17 cellular contexts compared by ENCODE assay signal in genomic region chr2:34401186-34401585, GRCh38.
DNase-seq lines count a peak whose midpoint lies in the region; ATAC-seq, FAIRE-seq and TF ChIP-seq lines count a peak whose summit lies in the region.
"Had no signal": no experiment of that assay in that cellular context is flagged by ENCODE, and none has a peak within 500 bp of the region (broad histone marks: within the 10 kb centered on the region; RNA-seq: fewer than 3 reads in every experiment).

No MANE protein-coding gene starts in this region.

- no peak for FAIRE-seq in astrocyte (lab: Jason Lieb, UNC)
- no peak for FAIRE-seq in HepG2 (lab: Jason Lieb, UNC)
- FAIRE-seq: GM12892, K562 had no signal

- H4K20me1 ChIP-seq in astrocyte (ENCODE audit: insufficient read depth, low read length) (no peaks in the 10 kb centered on the region), HepG2 (ENCODE audit: insufficient read depth, low read length) (no peaks in the 10 kb centered on the region)

- intact Hi-C loops in HepG2 (cut with micrococcal nuclease; ENCODE audit: unreplicated experiment), result no loop called here

- no peak for TF ChIP-seq CTCF in GM12865 (IDR thresholded peaks at IDR 0.05; ENCODE audit: insufficient read depth, low read depth, low read length, missing control alignments)
- TF ChIP-seq CTCF in astrocyte (IDR thresholded peaks at IDR 0.05; ENCODE audit: insufficient read depth, low read depth, low read length), result no peak
- no peak for TF ChIP-seq CTCF in HepG2 (CRISPR knock-in tag; IDR thresholded peaks at IDR 0.05)

- in situ Hi-C loops in HAP-1 (cut with MboI; ENCODE audit: low sequenced_read_pairs), result no loop called here
- in situ Hi-C loops in HepG2 (cut with HindIII; ENCODE audit: extremely low pct_ligation_motif_present, low pct_unique_long_range_greater_than_20kb), result no loop called here

- POLR2A ChIA-PET in HepG2 (lab: Yijun Ruan, JAX), result no interaction called here

- TF ChIP-seq RAD21 in HepG2 (CRISPR knock-in tag; IDR thresholded peaks at IDR 0.05), result no peak

- no peak for ATAC-seq in HepG2
- ATAC-seq: K562 had no signal

- H3K9me3 Mint-ChIP-seq in astrocyte (ENCODE audit: unreplicated experiment), result no peaks in the 10 kb centered on the region

- under 1% methylated on average over 5 of the region's 5 CpGs for WGBS in HepG2 (ENCODE audit: low lambda C conversion rate)

- H3K4me1 Mint-ChIP-seq in astrocyte (ENCODE audit: low read depth, unreplicated experiment), result peaks cover 34% of the 10 kb centered on the region
- H3K4me1 Mint-ChIP-seq: CD4-positive, CD25-positive, alpha-beta regulatory T cell had no signal

- H3K27me3 Mint-ChIP-seq in astrocyte (ENCODE audit: low read depth, unreplicated experiment), result no peaks in the 10 kb centered on the region
- H3K27me3 Mint-ChIP-seq: CD4-positive, CD25-positive, alpha-beta regulatory T cell had no signal

- no peaks in the 10 kb centered on the region for H3K36me3 ChIP-seq in astrocyte (ENCODE audit: insufficient read depth, low read length)
- no peaks in the 10 kb centered on the region for H3K36me3 ChIP-seq in HAP-1 (replicated peaks)
- no peaks in the 10 kb centered on the region for H3K36me3 ChIP-seq in HepG2 (replicated peaks in 1 of 2; ENCODE audit: control insufficient read depth in 1 of 2, insufficient read depth in 2 of 2, low read length in 2 of 2)

- H3K4me1 ChIP-seq in astrocyte (ENCODE audit: insufficient read depth, low read length) (peaks cover 6% of the 10 kb centered on the region), HAP-1 (no peaks in the 10 kb centered on the region), HepG2 (ENCODE audit: insufficient read depth, low read length) (no peaks in the 10 kb centered on the region)

- H3K4me2 ChIP-seq in astrocyte (ENCODE audit: low read length) (peak overlapping the region; percentile 39), HepG2 (ENCODE audit: low read depth, low read length) (no peak overlapping the region)

- H3K79me2 ChIP-seq in astrocyte (ENCODE audit: insufficient read depth, low read length), result no peaks in the 10 kb centered on the region
- H3K79me2 ChIP-seq in HepG2 (ENCODE audit: insufficient read depth, low read length), result no peaks in the 10 kb centered on the region

- no peak for TF ChIP-seq POLR2A in HepG2 (IDR thresholded peaks at IDR 0.05; ENCODE audit: insufficient read depth in 1 of 2, low read depth in 2 of 2, low read length in 2 of 2)

- no peaks in the 10 kb centered on the region for H3K36me3 Mint-ChIP-seq in astrocyte (ENCODE audit: low read depth, unreplicated experiment)
- H3K36me3 Mint-ChIP-seq: CD4-positive, CD25-positive, alpha-beta regulatory T cell had no signal

- DNase-seq in GM12865 (ENCODE audit: low read depth) (peak; percentile 18), HK-2 (ENCODE audit: unreplicated experiment) (peak; percentile 8), astrocyte (ENCODE audit: low read depth) (peak; percentile 44), kidney tubule cell (ENCODE audit: low spot score) (peak; percentile 39), HAP-1 (ENCODE audit: low spot score in 2 of 2) (no peak), HepG2 (ENCODE audit: low spot score) (no peak)
- no peak for DNase-seq in stimulated activated naive CD4-positive, alpha-beta T cell treated with Interleukin-2 at 50 U/mL for 16 hours (lab: John Stamatoyannopoulos, UW)
- DNase-seq in activated CD4-positive, alpha-beta T cell treated with anti-CD3 and anti-CD28 coated beads for 1 hour, result no peak
- DNase-seq: CD4-positive, CD25-positive, alpha-beta regulatory T cell; DMS53; H7; NCI-H1092 treated with DMSO at 0.1 percent for 48 hours; NCI-H1694 treated with DMSO at 0.1 percent for 48 hours; NCI-H446 treated with DMSO at 0.1 percent for 48 hours; NCI-H748 treated with DMSO at 0.1 percent for 48 hours had no signal

- peak overlapping the region; percentile 11 for H3K27ac ChIP-seq in astrocyte (ENCODE audit: low read depth, low read length)
- no peak overlapping the region for H3K27ac ChIP-seq in HepG2 (ENCODE audit: extremely low read length, insufficient read depth, low read length)

- H2AFZ ChIP-seq in astrocyte (ENCODE audit: low read depth, low read length) (no peak overlapping the region), HepG2 (ENCODE audit: low read length) (no peak overlapping the region)

- H3K27me3 ChIP-seq in astrocyte (ENCODE audit: insufficient read depth, low read length), result no peaks in the 10 kb centered on the region
- H3K27me3 ChIP-seq in HAP-1 (ENCODE audit: low read depth), result no peaks in the 10 kb centered on the region
- no peaks in the 10 kb centered on the region for H3K27me3 ChIP-seq in HepG2 (ENCODE audit: control insufficient read depth in 1 of 2, insufficient read depth in 2 of 2, low read length in 2 of 2)

- BruUV-seq in HepG2 (replicated peaks; lab: Mats Ljungman, UMichigan), result no TSS peak

- H3K9ac ChIP-seq in astrocyte (ENCODE audit: low read length) (no peak overlapping the region), HepG2 (ENCODE audit: insufficient read depth, low read depth, low read length) (no peak overlapping the region)

- no peaks in the 10 kb centered on the region for H3K9me3 ChIP-seq in astrocyte (ENCODE audit: insufficient read depth, low read depth, low read length)
- H3K9me3 ChIP-seq in HAP-1, result no peaks in the 10 kb centered on the region
- H3K9me3 ChIP-seq in HepG2 (ENCODE audit: low read length), result no peaks in the 10 kb centered on the region

- TF ChIP-seq EP300 in HepG2 (IDR thresholded peaks at IDR 0.05; ENCODE audit: low read depth in 2 of 2, low read length in 2 of 2) (no peak), HepG2 (CRISPR knock-in tag; IDR thresholded peaks at IDR 0.05; ENCODE audit: borderline replicate concordance) (no peak)

- H3K4me3 ChIP-seq in GM12865 (ENCODE audit: low read depth, low read length) (no peak overlapping the region), astrocyte (ENCODE audit: insufficient read depth, low read depth, low read length) (no peak overlapping the region), HAP-1 (no peak overlapping the region), HepG2 (replicated peaks in 1 of 3; ENCODE audit: insufficient read depth in 1 of 3, low read depth in 2 of 3, low read length in 3 of 3) (no peak overlapping the region)
- H3K4me3 ChIP-seq: K562 had no signal

- CTCF ChIA-PET in HepG2 (lab: Yijun Ruan, JAX; ENCODE audit: low intra/inter-chr PET ratio, low total read pairs), result no interaction called here

- H3K4me3 Mint-ChIP-seq in astrocyte (ENCODE audit: unreplicated experiment), result no peak overlapping the region
- H3K4me3 Mint-ChIP-seq: CD4-positive, CD25-positive, alpha-beta regulatory T cell had no signal

- peak overlapping the region; percentile 70 for H3K27ac Mint-ChIP-seq in astrocyte (ENCODE audit: unreplicated experiment)
- H3K27ac Mint-ChIP-seq: CD4-positive, CD25-positive, alpha-beta regulatory T cell had no signal

TF ChIP-seq in HepG2, 621 proteins besides CTCF, POLR2A, EP300 and RAD21 (continues in another document):
- TF ChIP-seq RELA (CRISPR knock-in tag; IDR thresholded peaks at IDR 0.05) (no peak), ZBTB44 (CRISPR knock-in tag; IDR thresholded peaks at IDR 0.05) (no peak), ZBTB34 (CRISPR knock-in tag; IDR thresholded peaks at IDR 0.05) (no peak), MLLT10 (CRISPR knock-in tag; IDR thresholded peaks at IDR 0.05) (no peak), GPN1 (CRISPR knock-in tag; IDR thresholded peaks at IDR 0.05; ENCODE audit: borderline replicate concordance) (no peak), ZNF567 (CRISPR knock-in tag; IDR thresholded peaks at IDR 0.05; ENCODE audit: borderline replicate concordance) (no peak), ZNF34 (CRISPR knock-in tag; IDR thresholded peaks at IDR 0.05; ENCODE audit: borderline replicate concordance) (no peak), PHB2 (IDR thresholded peaks at IDR 0.05; ENCODE audit: partially characterized antibody) (no peak), REPIN1 (CRISPR knock-in tag; IDR thresholded peaks at IDR 0.05; ENCODE audit: borderline replicate concordance, low read depth) (no peak), KLF11 (CRISPR knock-in tag; IDR thresholded peaks at IDR 0.05) (no peak), TBL1XR1 (IDR thresholded peaks at IDR 0.05; ENCODE audit: borderline replicate concordance, low read length, partially characterized antibody) (no peak), EED (CRISPR knock-in tag; IDR thresholded peaks at IDR 0.05) (no peak), ZSCAN29 (CRISPR knock-in tag; conservative IDR thresholded peaks at IDR 0.05) (no peak), NFYB (CRISPR knock-in tag; IDR thresholded peaks at IDR 0.05) (no peak), CREB3 (CRISPR knock-in tag; IDR thresholded peaks at IDR 0.05) (no peak), GATAD1 (CRISPR knock-in tag; IDR thresholded peaks at IDR 0.05) (no peak), ZNF777 (CRISPR knock-in tag; IDR thresholded peaks at IDR 0.05) (no peak)

Comparison
In these comparisons a context has a peak if more than half of its experiments do, and no peak if none do; other contexts are left out.
1. DNase-seq: peak in GM12865 (single experiment), HK-2 (single experiment), astrocyte (single experiment) and kidney tubule cell (single experiment); none in HAP-1 (0 of 2), stimulated activated naive CD4-positive, alpha-beta T cell treated with Interleukin-2 at 50 U/mL for 16 hours (single experiment), HepG2 (single experiment) and activated CD4-positive, alpha-beta T cell treated with anti-CD3 and anti-CD28 coated beads for 1 hour (single experiment).